Comparison of ENCODE assay signal across 1 cellular context in the genomic region with DNA sequence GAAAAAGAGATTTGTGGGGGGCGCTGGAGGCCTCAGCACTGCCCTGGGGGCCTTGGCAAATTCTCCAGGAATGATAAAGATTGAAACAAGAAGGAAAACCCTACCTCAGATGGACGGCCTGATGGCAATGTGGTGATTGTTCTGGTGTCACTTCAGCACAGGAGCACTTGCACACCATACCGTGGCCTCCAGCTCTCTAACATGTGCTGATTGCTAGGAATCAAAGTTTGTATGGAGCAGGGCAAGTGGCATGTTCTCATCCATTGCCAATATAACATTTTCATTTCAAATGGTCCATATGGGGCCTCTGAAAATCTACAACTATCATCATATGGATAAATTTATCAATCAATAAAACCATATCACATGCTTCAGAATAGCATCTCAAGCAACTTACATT.
TF ChIP-seq lines count a peak whose summit lies in the region.

No MANE protein-coding gene starts in this region.

TF ChIP-seq in A549, 52 proteins besides CTCF, POLR2A, EP300 and RAD21 (continued from another document):
- TF ChIP-seq, protein P1, sequence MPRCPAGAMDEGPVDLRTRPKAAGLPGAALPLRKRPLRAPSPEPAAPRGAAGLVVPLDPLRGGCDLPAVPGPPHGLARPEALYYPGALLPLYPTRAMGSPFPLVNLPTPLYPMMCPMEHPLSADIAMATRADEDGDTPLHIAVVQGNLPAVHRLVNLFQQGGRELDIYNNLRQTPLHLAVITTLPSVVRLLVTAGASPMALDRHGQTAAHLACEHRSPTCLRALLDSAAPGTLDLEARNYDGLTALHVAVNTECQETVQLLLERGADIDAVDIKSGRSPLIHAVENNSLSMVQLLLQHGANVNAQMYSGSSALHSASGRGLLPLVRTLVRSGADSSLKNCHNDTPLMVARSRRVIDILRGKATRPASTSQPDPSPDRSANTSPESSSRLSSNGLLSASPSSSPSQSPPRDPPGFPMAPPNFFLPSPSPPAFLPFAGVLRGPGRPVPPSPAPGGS (IDR thresholded peaks at IDR 0.05), result no peak
- TF ChIP-seq GATA3 (IDR thresholded peaks at IDR 0.05; ENCODE audit: borderline replicate concordance), result no peak
